16 cellular contexts compared by ENCODE assay signal in genomic region chr2:46174559-46175170, GRCh38.
DNase-seq lines count a peak whose midpoint lies in the region; TF ChIP-seq lines count a peak whose summit lies in the region.
"Had no signal": no experiment of that assay in that cellular context is flagged by ENCODE, and none has a peak within 500 bp of the region (broad histone marks: within the 10 kb centered on the region; RNA-seq: fewer than 3 reads in every experiment).

No MANE protein-coding gene starts in this region.

- H2AFZ ChIP-seq in smooth muscle cell (ENCODE audit: low read depth) = no peak overlapping the region

- peaks cover 44% of the 10 kb centered on the region for H3F3A ChIP-seq in smooth muscle cell (ENCODE audit: low read depth)

- H3K36me3 ChIP-seq in Caco-2 (ENCODE audit: control insufficient read depth, insufficient read depth, low read length) (no peaks in the 10 kb centered on the region), smooth muscle cell (ENCODE audit: low read depth) (no peaks in the 10 kb centered on the region)

- H3K27ac ChIP-seq in smooth muscle cell (ENCODE audit: low read depth) = peak overlapping the region; percentile 78
- H3K27ac ChIP-seq: RWPE1 had no signal

- WGBS in smooth muscle cell (ENCODE audit: low lambda C conversion rate) = 88% methylated on average over 9 of the region's 9 CpGs

- no peaks in the 10 kb centered on the region for H3K9me3 Mint-ChIP-seq in Caco-2 (ENCODE audit: unreplicated experiment)
- no peaks in the 10 kb centered on the region for H3K9me3 Mint-ChIP-seq in HFFc6
- no peaks in the 10 kb centered on the region for H3K9me3 Mint-ChIP-seq in immature natural killer cell
- no peaks in the 10 kb centered on the region for H3K9me3 Mint-ChIP-seq in activated CD4-positive, alpha-beta memory T cell treated with anti-CD3 and anti-CD28 coated beads, Interleukin-2, amount 10 ng/mL, durations not matched to agents 7 days and 5 days
- H3K9me3 Mint-ChIP-seq: IgD-negative memory B cell had no signal

- H3K79me2 ChIP-seq in smooth muscle cell (ENCODE audit: low read depth) = no peaks in the 10 kb centered on the region

- no peaks in the 10 kb centered on the region for H3K9me3 ChIP-seq in Caco-2
- no peaks in the 10 kb centered on the region for H3K9me3 ChIP-seq in smooth muscle cell (replicated peaks; ENCODE audit: low read depth)

- DNase-seq in Caco-2 = no peak
- DNase-seq in HFFc6 = no peak
- DNase-seq in immature natural killer cell = peak; percentile 12 to 39 (median 17)
- no peak for DNase-seq in smooth muscle cell (lab: John Stamatoyannopoulos, UW; ENCODE audit: unreplicated experiment)
- no peak for DNase-seq in foreskin fibroblast
- DNase-seq in HEK293T (ENCODE audit: extremely low spot score) = no peak
- no peak for DNase-seq in activated CD4-positive, alpha-beta memory T cell treated with anti-CD3 and anti-CD28 coated beads, Interleukin-2, amount 10 ng/mL, durations not matched to agents 7 days and 5 days
- DNase-seq: AML-193, MV-4-11, NCI-H1436 treated with DMSO at 0.1 percent for 48 hours, NCI-H2081, NCI-H2227 treated with DMSO at 0.1 percent for 48 hours, NCI-H524 treated with DMSO at 0.1 percent for 48 hours, OCI-M1 had no signal

- TF ChIP-seq CTCF in Caco-2 (IDR thresholded peaks at IDR 0.05; ENCODE audit: insufficient read depth in 1 of 2, low read depth in 1 of 2, low read length in 1 of 2, severe bottlenecking in 1 of 2, unreplicated experiment in 1 of 2) (no peak), HFFc6 (IDR thresholded peaks at IDR 0.05) (no peak), smooth muscle cell (IDR thresholded peaks at IDR 0.05; ENCODE audit: borderline replicate concordance, insufficient read depth, poor library complexity, severe bottlenecking) (no peak), foreskin fibroblast (IDR thresholded peaks at IDR 0.05; ENCODE audit: low read depth, low read length) (no peak)

- peaks cover 83% of the 10 kb centered on the region for H3K4me1 ChIP-seq in Caco-2
- H3K4me1 ChIP-seq in smooth muscle cell (ENCODE audit: low read depth) = peaks cover 33% of the 10 kb centered on the region

- no peaks in the 10 kb centered on the region for H3K27me3 ChIP-seq in Caco-2 (replicated peaks; ENCODE audit: control insufficient read depth, insufficient read depth, low read length)
- H3K27me3 ChIP-seq in smooth muscle cell (ENCODE audit: low read depth) = no peaks in the 10 kb centered on the region

- H3K36me3 Mint-ChIP-seq in Caco-2 (ENCODE audit: insufficient read depth, unreplicated experiment) (peaks cover 1% of the 10 kb centered on the region), HFFc6 (ENCODE audit: low read depth) (peaks cover 10% of the 10 kb centered on the region; the same call in 1 of the 2 replicates), immature natural killer cell (peaks cover 0 to 3% (median 0%) of the 10 kb centered on the region in 3 donors)
- no peaks in the 10 kb centered on the region for H3K36me3 Mint-ChIP-seq in activated CD4-positive, alpha-beta memory T cell treated with anti-CD3 and anti-CD28 coated beads, Interleukin-2, amount 10 ng/mL, durations not matched to agents 7 days and 5 days (ENCODE audit: low read depth)

- H3K4me3 ChIP-seq in Caco-2 (ENCODE audit: low read depth, low read length) = no peak overlapping the region
- H3K4me3 ChIP-seq in smooth muscle cell = no peak overlapping the region
- no peak overlapping the region for H3K4me3 ChIP-seq in foreskin fibroblast (ENCODE audit: low read depth in 1 of 2, low read length in 2 of 2)

- H3K4me1 Mint-ChIP-seq in Caco-2 (ENCODE audit: low read depth, unreplicated experiment) (peaks cover 71% of the 10 kb centered on the region), HFFc6 (ENCODE audit: low read depth) (peaks cover 73% of the 10 kb centered on the region), immature natural killer cell (peaks cover 41 to 47% of the 10 kb centered on the region in 2 donors)
- H3K4me1 Mint-ChIP-seq in activated CD4-positive, alpha-beta memory T cell treated with anti-CD3 and anti-CD28 coated beads, Interleukin-2, amount 10 ng/mL, durations not matched to agents 7 days and 5 days = peaks cover 23% of the 10 kb centered on the region

- H3K27me3 Mint-ChIP-seq in Caco-2 (ENCODE audit: insufficient read depth, unreplicated experiment) = no peaks in the 10 kb centered on the region
- H3K27me3 Mint-ChIP-seq in HFFc6 (ENCODE audit: insufficient read depth) = peaks cover 2% of the 10 kb centered on the region
- H3K27me3 Mint-ChIP-seq in immature natural killer cell (ENCODE audit: low read depth in 3 of 3) = peaks cover 8 to 16% (median 16%) of the 10 kb centered on the region in 3 donors
- H3K27me3 Mint-ChIP-seq in activated CD4-positive, alpha-beta memory T cell treated with anti-CD3 and anti-CD28 coated beads, Interleukin-2, amount 10 ng/mL, durations not matched to agents 7 days and 5 days = no peaks in the 10 kb centered on the region
- H3K27me3 Mint-ChIP-seq: IgD-negative memory B cell had no signal

- BruUV-seq in Caco-2 (replicated peaks; lab: Mats Ljungman, UMichigan) = no TSS peak

- intact Hi-C loops in Caco-2 (cut with micrococcal nuclease; ENCODE audit: unreplicated experiment) = loop anchor here (5.0 kb wide), 2 partner anchors 52 to 82 kb away; no protein-coding TSS in a partner anchor

- H3K27ac Mint-ChIP-seq in Caco-2 (ENCODE audit: unreplicated experiment) (peak overlapping the region; percentile 87), HFFc6 (peak overlapping the region; percentile 31; the same call in 1 of the 2 replicates), immature natural killer cell (peak overlapping the region; percentile 8 to 83 (median 27))
- H3K27ac Mint-ChIP-seq in activated CD4-positive, alpha-beta memory T cell treated with anti-CD3 and anti-CD28 coated beads, Interleukin-2, amount 10 ng/mL, durations not matched to agents 7 days and 5 days = no peak overlapping the region
- H3K27ac Mint-ChIP-seq: IgD-negative memory B cell had no signal

- CTCF ChIA-PET in Caco-2 (lab: Charles Lee) = interaction anchor here (0.6 kb wide), 1 partner anchor 1164 kb away, joined by 3 read pairs; no protein-coding TSS in a partner anchor
- CTCF ChIA-PET in HEK293T (lab: Yijun Ruan, JAX) = no interaction called here
- CTCF ChIA-PET in activated CD4-positive, alpha-beta memory T cell treated with anti-CD3 and anti-CD28 coated beads, Interleukin-2, amount 10 ng/mL, durations not matched to agents 7 days and 5 days (lab: Charles Lee) = no interaction called here

- H4K20me1 ChIP-seq in smooth muscle cell (ENCODE audit: low read depth) = no peaks in the 10 kb centered on the region

- POLR2A ChIA-PET in Caco-2 (lab: Charles Lee) = interaction anchor here (1.7 kb wide), 1 partner anchor 10 kb away, joined by 14 read pairs; no protein-coding TSS in a partner anchor
- POLR2A ChIA-PET in HEK293T (lab: Yijun Ruan, JAX) = no interaction called here
- POLR2A ChIA-PET in activated CD4-positive, alpha-beta memory T cell treated with anti-CD3 and anti-CD28 coated beads, Interleukin-2, amount 10 ng/mL, durations not matched to agents 7 days and 5 days (lab: Charles Lee) = no interaction called here

- H3K9ac ChIP-seq in smooth muscle cell (ENCODE audit: low read depth) = no peak overlapping the region

- peak overlapping the region; percentile 27 for H3K4me3 Mint-ChIP-seq in Caco-2 (ENCODE audit: unreplicated experiment)
- no peak overlapping the region for H3K4me3 Mint-ChIP-seq in HFFc6
- no peak overlapping the region for H3K4me3 Mint-ChIP-seq in immature natural killer cell
- no peak overlapping the region for H3K4me3 Mint-ChIP-seq in activated CD4-positive, alpha-beta memory T cell treated with anti-CD3 and anti-CD28 coated beads, Interleukin-2, amount 10 ng/mL, durations not matched to agents 7 days and 5 days

- H3K4me2 ChIP-seq in smooth muscle cell = no peak overlapping the region

TF ChIP-seq in HEK293T, 16 proteins besides CTCF, POLR2A, EP300 and RAD21:
- no peak for TF ChIP-seq FOXA1 (IDR thresholded peaks at IDR 0.05)
- no peak for TF ChIP-seq LEF1 (IDR thresholded peaks at IDR 0.05; ENCODE audit: borderline replicate concordance)
- TF ChIP-seq HDGF (IDR thresholded peaks at IDR 0.05; ENCODE audit: borderline replicate concordance) = no peak
- no peak for TF ChIP-seq BHLHE40 (IDR thresholded peaks at IDR 0.05; ENCODE audit: borderline replicate concordance)
- TF ChIP-seq TARDBP (IDR thresholded peaks at IDR 0.05) = no peak
- TF ChIP-seq ELF4 (IDR thresholded peaks at IDR 0.05) = no peak
- no peak for TF ChIP-seq NFRKB (IDR thresholded peaks at IDR 0.05)
- TF ChIP-seq FOXM1 (IDR thresholded peaks at IDR 0.05; ENCODE audit: borderline replicate concordance) = no peak
- TF ChIP-seq ZNF384 (IDR thresholded peaks at IDR 0.05) = no peak
- TF ChIP-seq, protein P1, sequence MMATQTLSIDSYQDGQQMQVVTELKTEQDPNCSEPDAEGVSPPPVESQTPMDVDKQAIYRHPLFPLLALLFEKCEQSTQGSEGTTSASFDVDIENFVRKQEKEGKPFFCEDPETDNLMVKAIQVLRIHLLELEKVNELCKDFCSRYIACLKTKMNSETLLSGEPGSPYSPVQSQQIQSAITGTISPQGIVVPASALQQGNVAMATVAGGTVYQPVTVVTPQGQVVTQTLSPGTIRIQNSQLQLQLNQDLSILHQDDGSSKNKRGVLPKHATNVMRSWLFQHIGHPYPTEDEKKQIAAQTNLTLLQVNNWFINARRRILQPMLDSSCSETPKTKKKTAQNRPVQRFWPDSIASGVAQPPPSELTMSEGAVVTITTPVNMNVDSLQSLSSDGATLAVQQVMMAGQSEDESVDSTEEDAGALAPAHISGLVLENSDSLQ (IDR thresholded peaks at IDR 0.05) = no peak
- TF ChIP-seq FOXK2 (IDR thresholded peaks at IDR 0.05) = no peak
- no peak for TF ChIP-seq CTBP1 (IDR thresholded peaks at IDR 0.05; ENCODE audit: borderline replicate concordance)
- TF ChIP-seq SP1 (IDR thresholded peaks at IDR 0.05) = no peak
- TF ChIP-seq ARNT (IDR thresholded peaks at IDR 0.05) = no peak
- TF ChIP-seq L3MBTL2 (conservative IDR thresholded peaks at IDR 0.05) = no peak
- TF ChIP-seq SUZ12 (IDR thresholded peaks at IDR 0.05) = no peak

Comparison
In these comparisons a context has a peak if more than half of its experiments do, and no peak if none do; other contexts are left out.
1. DNase-seq: peak in immature natural killer cell (3 of 3); none in Caco-2 (0 of 2), HFFc6 (single experiment), smooth muscle cell (single experiment), foreskin fibroblast (0 of 2), HEK293T (single experiment) and activated CD4-positive, alpha-beta memory T cell treated with anti-CD3 and anti-CD28 coated beads, Interleukin-2, amount 10 ng/mL, durations not matched to agents 7 days and 5 days (single experiment).